Comparison of ENCODE assay signal across 8 cellular contexts in the genomic region with DNA sequence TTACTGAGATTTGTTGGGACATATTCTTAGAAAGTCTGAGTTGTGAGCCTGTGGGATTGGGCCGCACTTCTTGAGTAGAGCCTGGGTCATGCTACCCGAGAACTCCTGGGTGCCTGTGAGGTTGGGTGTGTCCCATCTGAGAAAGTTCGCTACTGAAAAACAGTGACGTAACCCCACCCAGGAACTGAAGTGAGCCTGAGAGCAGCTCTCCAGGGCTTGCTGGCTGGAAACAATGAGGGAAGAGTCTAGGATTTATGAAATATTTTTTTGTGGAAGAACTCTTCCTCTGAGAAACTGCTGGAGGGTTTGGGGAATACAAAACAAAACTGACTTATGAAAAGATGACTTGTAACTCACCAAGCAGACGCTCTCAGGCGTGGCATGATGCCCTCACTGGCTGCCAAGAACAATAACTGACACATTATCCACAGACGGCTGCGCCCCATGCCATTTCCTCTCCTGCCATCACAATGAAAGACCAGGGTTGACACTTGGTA.
A peak's percentile ranks its signal among the peaks of the same experiment; 100 is the strongest.
DNase-seq lines count a peak whose midpoint lies in the region; ATAC-seq and TF ChIP-seq lines count a peak whose summit lies in the region.

No MANE protein-coding gene starts in this region.

- DNase-seq in GM04503 (ENCODE audit: low read depth) (peak; percentile 48), astrocyte of the hippocampus (ENCODE audit: low read depth, low spot score) (peak; percentile 83), iris pigment epithelial cell (ENCODE audit: low read depth) (peak; percentile 78)

- H3K27me3 Mint-ChIP-seq in stimulated activated memory B cell treated with anti-CD40 and anti-IgM and Interleukin-4, amounts not matched to agents 10 μg/mL and 1 μg/mL and 100 μg/mL, for 72 hours = no peaks in the 10 kb centered on the region

- ATAC-seq in HG03432 (IDR thresholded peaks at IDR 0.05; ENCODE audit: unreplicated experiment) (peak; percentile 34), SK-N-SH treated with all-trans-retinoic acid at 6 μM for 48 hours (peak; percentile 85), GM19324 (IDR thresholded peaks at IDR 0.05; ENCODE audit: low FRiP score, unreplicated experiment) (no peak), GM21717 (IDR thresholded peaks at IDR 0.05; ENCODE audit: unreplicated experiment) (no peak)
- peak; percentile 69 for ATAC-seq in stimulated activated memory B cell treated with anti-CD40 and anti-IgM and Interleukin-4, amounts not matched to agents 10 μg/mL and 1 μg/mL and 100 μg/mL, for 72 hours

- H3K4me3 Mint-ChIP-seq in stimulated activated memory B cell treated with anti-CD40 and anti-IgM and Interleukin-4, amounts not matched to agents 10 μg/mL and 1 μg/mL and 100 μg/mL, for 72 hours = peak overlapping the region; percentile 19

- H3K9me3 Mint-ChIP-seq in stimulated activated memory B cell treated with anti-CD40 and anti-IgM and Interleukin-4, amounts not matched to agents 10 μg/mL and 1 μg/mL and 100 μg/mL, for 72 hours = no peaks in the 10 kb centered on the region

- peaks cover 21% of the 10 kb centered on the region for H3K36me3 Mint-ChIP-seq in stimulated activated memory B cell treated with anti-CD40 and anti-IgM and Interleukin-4, amounts not matched to agents 10 μg/mL and 1 μg/mL and 100 μg/mL, for 72 hours

- H3K27ac Mint-ChIP-seq in stimulated activated memory B cell treated with anti-CD40 and anti-IgM and Interleukin-4, amounts not matched to agents 10 μg/mL and 1 μg/mL and 100 μg/mL, for 72 hours = peak overlapping the region; percentile 85

- peaks cover 79% of the 10 kb centered on the region for H3K4me1 Mint-ChIP-seq in stimulated activated memory B cell treated with anti-CD40 and anti-IgM and Interleukin-4, amounts not matched to agents 10 μg/mL and 1 μg/mL and 100 μg/mL, for 72 hours

TF ChIP-seq in SK-N-SH treated with all-trans-retinoic acid at 6 μM for 48 hours, 23 proteins besides CTCF, POLR2A, EP300 and RAD21:
- TF ChIP-seq OSR1 (CRISPR knock-in tag; IDR thresholded peaks at IDR 0.05) (no peak), SNAI2 (CRISPR knock-in tag; IDR thresholded peaks at IDR 0.05) (no peak), TSHZ2 (CRISPR knock-in tag; IDR thresholded peaks at IDR 0.05) (0 out of 2 replicates have a peak, but pooled peaks have one; percentile 18)

Comparison
In these comparisons a context has a peak if more than half of its experiments do, and no peak if none do; other contexts are left out.
1. ATAC-seq: peak in HG03432 (single experiment), SK-N-SH treated with all-trans-retinoic acid at 6 μM for 48 hours (single experiment) and stimulated activated memory B cell treated with anti-CD40 and anti-IgM and Interleukin-4, amounts not matched to agents 10 μg/mL and 1 μg/mL and 100 μg/mL, for 72 hours (single experiment); none in GM19324 (single experiment) and GM21717 (single experiment).
2. Peak in every context shown above with its lines, with median percentiles within 50 percentile points of each other: DNase-seq.